In genomic region chr14:78170203-78170602, GRCh38 we compare ENCODE assay signal across 11 cellular contexts. TPM values are rescaled to one million over a fixed set of nuclear protein-coding genes. Genes with fewer than 3 reads are reported as not detected.
DNase-seq lines count a peak whose midpoint lies in the region; ATAC-seq and TF ChIP-seq lines count a peak whose summit lies in the region.
"Had no signal": no experiment of that assay in that cellular context is flagged by ENCODE, and none has a peak within 500 bp of the region (broad histone marks: within the 10 kb centered on the region; RNA-seq: fewer than 3 reads in every experiment).

TSS of gene NRXN3 (plus strand) at chr14:78170373. CDS start at chr14:78243094, 72,721 bp downstream.

- no peak within 1 kb of the TSS for H3K9ac ChIP-seq in colonic mucosa (ENCODE audit: low read depth in 2 of 2, low read length in 2 of 2)
- H3K9ac ChIP-seq: GM23248 had no signal

- no peaks in the 10 kb centered on the region for H3K36me3 ChIP-seq in heart right ventricle
- no peaks in the 10 kb centered on the region for H3K36me3 ChIP-seq in colonic mucosa

- intact Hi-C loops in left ventricle myocardium superior (cut with micrococcal nuclease) = no loop called here
- intact Hi-C loops in heart right ventricle (cut with DNase I) = no loop called here
- intact Hi-C loops in colonic mucosa (cut with DNase I) = no loop called here

- H3K36me3 Mint-ChIP-seq in mesothelial cell of epicardium (no peaks in the 10 kb centered on the region), T-cell (no peaks in the 10 kb centered on the region)
- no peaks in the 10 kb centered on the region for H3K36me3 Mint-ChIP-seq in activated T-cell treated with anti-CD3 and anti-CD28 coated beads, Interleukin-2, amount 50 U/mL, for 4 hours (ENCODE audit: insufficient read depth)

- TF ChIP-seq CTCF in heart right ventricle (IDR thresholded peaks at IDR 0.05) = no peak
- no peak for TF ChIP-seq CTCF in colonic mucosa (IDR thresholded peaks at IDR 0.05)
- no peak for TF ChIP-seq CTCF in mesothelial cell of epicardium (IDR thresholded peaks at IDR 0.05; ENCODE audit: unreplicated experiment)

- H3K9me3 Mint-ChIP-seq in mesothelial cell of epicardium (no peaks in the 10 kb centered on the region), T-cell (peaks cover 0 to 3% (median 0%) of the 10 kb centered on the region in 3 donors)
- no peaks in the 10 kb centered on the region for H3K9me3 Mint-ChIP-seq in activated T-cell treated with anti-CD3 and anti-CD28 coated beads, Interleukin-2, amount 50 U/mL, for 4 hours
- H3K9me3 Mint-ChIP-seq: activated CD8-positive, alpha-beta T cell treated with anti-CD3 and anti-CD28 coated beads for 36 hours had no signal

- ATAC-seq in left ventricle myocardium superior = peak; percentile 21
- no peak for ATAC-seq in heart right ventricle
- no peak for ATAC-seq in GM18520 (IDR thresholded peaks at IDR 0.05; ENCODE audit: unreplicated experiment)
- ATAC-seq in T-cell (replicated peaks in 1 of 4) = no peak
- ATAC-seq in activated T-cell treated with anti-CD3 and anti-CD28 coated beads, Interleukin-2, amount 50 U/mL, for 4 hours = no peak
- ATAC-seq: activated CD8-positive, alpha-beta T cell treated with anti-CD3 and anti-CD28 coated beads for 36 hours had no signal

- CTCF ChIA-PET in T-cell (lab: Charles Lee) = no interaction called here

- no peak within 1 kb of the TSS for H3K27ac Mint-ChIP-seq in mesothelial cell of epicardium
- no peak within 1 kb of the TSS for H3K27ac Mint-ChIP-seq in T-cell
- H3K27ac Mint-ChIP-seq: activated CD8-positive, alpha-beta T cell treated with anti-CD3 and anti-CD28 coated beads for 36 hours had no signal

- DNase-seq in left ventricle myocardium superior (no peak), heart right ventricle (no peak), colonic mucosa (peak; percentile 20), mesothelial cell of epicardium (ENCODE audit: low spot score in 2 of 2, unreplicated experiment in 2 of 2) (peak in 1 of 2 experiments; percentile 59), T-cell (no peak), NCI-H226 (no peak)
- no peak for DNase-seq in activated T-cell treated with anti-CD3 and anti-CD28 coated beads, Interleukin-2, amount 50 U/mL, for 4 hours
- DNase-seq: activated CD8-positive, alpha-beta T cell treated with anti-CD3 and anti-CD28 coated beads for 36 hours; GM23248; IMR-90 had no signal

- H3K4me3 ChIP-seq in heart right ventricle (no peak within 1 kb of the TSS), colonic mucosa (no peak within 1 kb of the TSS)
- H3K4me3 ChIP-seq: GM23248 had no signal

- H3K27me3 ChIP-seq in heart right ventricle (peaks cover 0 to 56% (median 42%) of the 10 kb centered on the region in 7 donors), colonic mucosa (no peaks in the 10 kb centered on the region)

- peak within 1 kb of the TSS; percentile 11 for H3K4me3 Mint-ChIP-seq in mesothelial cell of epicardium
- H3K4me3 Mint-ChIP-seq in T-cell = no peak within 1 kb of the TSS
- H3K4me3 Mint-ChIP-seq in activated T-cell treated with anti-CD3 and anti-CD28 coated beads, Interleukin-2, amount 50 U/mL, for 4 hours = no peak within 1 kb of the TSS
- H3K4me3 Mint-ChIP-seq: activated CD8-positive, alpha-beta T cell treated with anti-CD3 and anti-CD28 coated beads for 36 hours had no signal

- 0 to 4% methylated on average over 7 of the region's 7 CpGs for WGBS in heart right ventricle, 2 donors

- no peaks in the 10 kb centered on the region for H3K9me3 ChIP-seq in heart right ventricle
- H3K9me3 ChIP-seq in colonic mucosa = no peaks in the 10 kb centered on the region

- H3K4me1 ChIP-seq in heart right ventricle (no peaks in the 10 kb centered on the region), colonic mucosa (no peaks in the 10 kb centered on the region)

- POLR2A ChIA-PET in T-cell (lab: Charles Lee) = no interaction called here

- H3K4me1 Mint-ChIP-seq in mesothelial cell of epicardium (peaks cover 3% of the 10 kb centered on the region), T-cell (no peaks in the 10 kb centered on the region)
- no peaks in the 10 kb centered on the region for H3K4me1 Mint-ChIP-seq in activated T-cell treated with anti-CD3 and anti-CD28 coated beads, Interleukin-2, amount 50 U/mL, for 4 hours (ENCODE audit: low read depth)

- H3K27me3 Mint-ChIP-seq in mesothelial cell of epicardium (ENCODE audit: low read depth) = peaks cover 61% of the 10 kb centered on the region
- H3K27me3 Mint-ChIP-seq in T-cell = peaks cover 24 to 29% of the 10 kb centered on the region in 2 donors
- peaks cover 12% of the 10 kb centered on the region for H3K27me3 Mint-ChIP-seq in activated T-cell treated with anti-CD3 and anti-CD28 coated beads, Interleukin-2, amount 50 U/mL, for 4 hours (ENCODE audit: low read depth)

- no peak within 1 kb of the TSS for H3K27ac ChIP-seq in heart right ventricle
- H3K27ac ChIP-seq in colonic mucosa = no peak within 1 kb of the TSS
- H3K27ac ChIP-seq: GM23248 had no signal

RNA-seq across cellular contexts. Expression of gene NRXN3, which starts in this region (rescaled TPM):
- total RNA-seq in left ventricle myocardium superior (1.0 TPM), heart right ventricle (1 to 10 TPM in 4 of 10 donors, under 1 TPM in 6; 0.42 to 1.8 (median 0.87) TPM), colonic mucosa (1 to 10 TPM; 1.2 to 7.8 TPM), mesothelial cell of epicardium (10.5 to 11.4 TPM (median 10.7 TPM) in 3 replicates), T-cell (not detected)
- 1 to 10 TPM in 1 of 2 donors, under 1 TPM in 1; 0.23 to 1.1 TPM for polyA plus RNA-seq in heart right ventricle
- not detected for total RNA-seq in activated T-cell treated with anti-CD3 and anti-CD28 coated beads, Interleukin-2, amount 50 U/mL, for 4 hours
- total RNA-seq: activated CD8-positive, alpha-beta T cell treated with anti-CD3 and anti-CD28 coated beads for 36 hours had no signal
